20 cellular contexts compared by ENCODE assay signal in the genomic region with DNA sequence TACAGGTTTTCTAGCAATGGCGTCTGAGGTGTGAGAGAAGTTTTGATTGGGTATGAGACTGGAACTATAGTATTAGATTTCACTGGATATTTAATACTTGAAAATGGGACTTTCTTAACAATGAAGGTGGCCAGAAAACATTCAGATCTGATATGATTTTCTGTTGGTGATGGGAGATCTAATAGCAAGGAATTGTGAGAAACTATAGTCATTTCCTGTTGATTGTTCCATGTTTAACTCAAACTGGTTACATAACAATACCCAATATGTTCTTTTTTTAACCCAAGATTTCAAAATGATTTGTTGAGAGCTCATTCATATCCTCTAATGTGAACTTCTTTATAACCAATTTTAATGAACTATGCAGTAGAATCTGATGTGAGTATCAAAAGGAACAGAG.
"Had no signal": no experiment of that assay in that cellular context is flagged by ENCODE, and none has a peak within 500 bp of the region (broad histone marks: within the 10 kb centered on the region; RNA-seq: fewer than 3 reads in every experiment).

No MANE protein-coding gene starts in this region.

- H3K36me3 ChIP-seq: esophagus squamous epithelium, gastrocnemius medialis, left ventricle myocardium inferior, lower lobe of right lung, neural progenitor cell, pancreas, right lobe of liver, tibial nerve had no signal

- H3K9ac ChIP-seq: neural progenitor cell had no signal

- ATAC-seq: gastrocnemius medialis; left cardiac atrium; lower lobe of right lung; natural killer cell treated with Interleukin-12 subunit alpha and Interleukin-12 subunit beta and Interleukin-15 and Interleukin-18, amount 100 ng/mL, for 72 hours; right lobe of liver; stimulated activated naive B cell treated with anti-CD40 and anti-IgM and Interleukin-4, amounts not matched to agents 10 μg/mL and 1 μg/mL and 100 μg/mL, for 72 hours; stimulated activated naive CD8-positive, alpha-beta T cell treated with anti-CD3 and anti-CD28 coated beads, Interleukin-15, amount 100 ng/mL, for 72 hours had no signal

- H3K27me3 ChIP-seq: esophagus squamous epithelium, gastrocnemius medialis, neural progenitor cell, pancreas, right lobe of liver, testis, tibial nerve had no signal

- H3K27ac ChIP-seq: esophagus squamous epithelium, gastrocnemius medialis, left ventricle myocardium inferior, lower lobe of right lung, neural progenitor cell, pancreas, right lobe of liver, testis, tibial nerve had no signal

- H3K4me1 ChIP-seq: esophagus squamous epithelium, gastrocnemius medialis, left ventricle myocardium inferior, lower lobe of right lung, neural progenitor cell, pancreas, right lobe of liver, testis, tibial nerve had no signal

- H3K9me3 ChIP-seq: esophagus squamous epithelium, gastrocnemius medialis, left ventricle myocardium inferior, lower lobe of right lung, pancreas, right lobe of liver, testis, tibial nerve had no signal

- DNase-seq: cortex of kidney; effector memory CD4-positive, alpha-beta T cell; esophagus squamous epithelium; gastrocnemius medialis; immature natural killer cell; kidney; lower lobe of right lung; occipital lobe; right lobe of liver; stimulated activated CD4-positive, alpha-beta T cell treated with anti-CD3 and anti-CD28 coated beads, Interleukin-2, amount 100 ng/mL, for 24 hours; stimulated activated CD4-positive, alpha-beta T cell treated with anti-CD3 and anti-CD28 coated beads, Interleukin-4, amount 100 ng/mL, for 4 hours; stimulated activated naive B cell treated with anti-CD40 and anti-IgM and Interleukin-4, amounts not matched to agents 10 μg/mL and 1 μg/mL and 100 μg/mL, for 72 hours; stimulated activated naive CD8-positive, alpha-beta T cell treated with anti-CD3 and anti-CD28 coated beads, Interleukin-15, amount 100 ng/mL, for 72 hours; testis had no signal

- H3K4me2 ChIP-seq: neural progenitor cell had no signal

- H3K4me3 ChIP-seq: esophagus squamous epithelium, gastrocnemius medialis, left ventricle myocardium inferior, lower lobe of right lung, neural progenitor cell, pancreas, right lobe of liver, tibial nerve had no signal
